ENCODE assay signal across 13 cellular contexts in genomic region chr5:149443210-149443609, GRCh38.
A peak's percentile ranks its signal among the peaks of the same experiment; 100 is the strongest.
DNase-seq lines count a peak whose midpoint lies in the region; ATAC-seq and TF ChIP-seq lines count a peak whose summit lies in the region.
"Had no signal": no experiment of that assay in that cellular context is flagged by ENCODE, and none has a peak within 500 bp of the region (broad histone marks: within the 10 kb centered on the region; RNA-seq: fewer than 3 reads in every experiment).

No MANE protein-coding gene starts in this region.

- H3K9me3 ChIP-seq in cardiac muscle cell (ENCODE audit: low read depth): no peaks in the 10 kb centered on the region
- H3K9me3 ChIP-seq in esophagus muscularis mucosa: no peaks in the 10 kb centered on the region
- no peaks in the 10 kb centered on the region for H3K9me3 ChIP-seq in neural progenitor cell (ENCODE audit: low read depth)
- no peaks in the 10 kb centered on the region for H3K9me3 ChIP-seq in upper lobe of right lung
- H3K9me3 ChIP-seq: prostate gland had no signal

- TF ChIP-seq CTCF in cardiac muscle cell (IDR thresholded peaks at IDR 0.05; ENCODE audit: low read depth, low read length) (no peak), esophagus muscularis mucosa (IDR thresholded peaks at IDR 0.05) (no peak), neural progenitor cell (IDR thresholded peaks at IDR 0.05) (no peak), upper lobe of right lung (IDR thresholded peaks at IDR 0.05) (no peak)

- no peak overlapping the region for H3K9ac ChIP-seq in neural progenitor cell

- H3K36me3 ChIP-seq in cardiac muscle cell (no peaks in the 10 kb centered on the region), esophagus muscularis mucosa (no peaks in the 10 kb centered on the region), neural progenitor cell (no peaks in the 10 kb centered on the region), upper lobe of right lung (no peaks in the 10 kb centered on the region)
- H3K36me3 ChIP-seq: prostate gland had no signal

- intact Hi-C loops in cardiac septum (cut with DNase I) (loop anchor here (5.0 kb wide), 1 partner anchor 174 kb away; no protein-coding TSS in a partner anchor), esophagus muscularis mucosa (cut with DNase I) (loop anchor here (2.0 to 5.0 kb wide), 2 partner anchors 76 to 122 kb away; no protein-coding TSS in a partner anchor), upper lobe of right lung (cut with DNase I) (loop anchor here (5.0 to 10.0 kb wide), 2 partner anchors 62 to 109 kb away; partner anchors contain the start of gene CSNK1A1)

- DNase-seq in cardiac muscle cell (ENCODE audit: low read depth in 1 of 2, low spot score in 1 of 2) (no peak), cardiac septum (ENCODE audit: low spot score) (no peak), esophagus muscularis mucosa (ENCODE audit: extremely low spot score) (no peak), neural progenitor cell (ENCODE audit: low spot score) (no peak), upper lobe of right lung (no peak), NCI-H1105 treated with DMSO at 0.1 percent for 48 hours (lab: John Stamatoyannopoulos, UW) (no peak), cerebellar nuclear complex (lab: John Stamatoyannopoulos, UW) (no peak)
- DNase-seq: KG1, NCI-H1436 treated with DMSO at 0.1 percent for 48 hours had no signal

- H3F3A ChIP-seq in neural progenitor cell (ENCODE audit: low read depth): peaks cover 24% of the 10 kb centered on the region

- peaks cover 38% of the 10 kb centered on the region for H3K4me1 Mint-ChIP-seq in neural progenitor cell

- H3K27ac ChIP-seq in cardiac muscle cell (peak overlapping the region; percentile 93), esophagus muscularis mucosa (replicated peaks in 1 of 4) (peak overlapping the region; percentile 86 to 89 (median 88)), neural progenitor cell (no peak overlapping the region), upper lobe of right lung (peak overlapping the region; percentile 66)

- no peak overlapping the region for H3K4me3 Mint-ChIP-seq in neural progenitor cell
- H3K4me3 Mint-ChIP-seq: CD8-positive, alpha-beta memory T cell; mesothelial cell of epicardium had no signal

- H3K4me3 ChIP-seq in cardiac muscle cell (no peak overlapping the region), esophagus muscularis mucosa (no peak overlapping the region), neural progenitor cell (no peak overlapping the region), upper lobe of right lung (no peak overlapping the region)
- H3K4me3 ChIP-seq: prostate gland had no signal

- H3K27ac Mint-ChIP-seq in neural progenitor cell: peak overlapping the region; percentile 64
- H3K27ac Mint-ChIP-seq: CD8-positive, alpha-beta memory T cell had no signal

- peaks cover 4% of the 10 kb centered on the region for H3K4me1 ChIP-seq in cardiac muscle cell (ENCODE audit: low read depth)
- H3K4me1 ChIP-seq in esophagus muscularis mucosa: peaks cover 27 to 73% (median 57%) of the 10 kb centered on the region in 4 donors
- H3K4me1 ChIP-seq in neural progenitor cell: peaks cover 17% of the 10 kb centered on the region
- H3K4me1 ChIP-seq in upper lobe of right lung: peaks cover 14% of the 10 kb centered on the region

- no peak overlapping the region for H2AFZ ChIP-seq in neural progenitor cell (replicated peaks)

- H3K4me2 ChIP-seq in neural progenitor cell: no peak overlapping the region

- H3K36me3 Mint-ChIP-seq in neural progenitor cell: no peaks in the 10 kb centered on the region
- H3K36me3 Mint-ChIP-seq: CD8-positive, alpha-beta memory T cell; mesothelial cell of epicardium had no signal

- no peaks in the 10 kb centered on the region for H3K79me2 ChIP-seq in neural progenitor cell (ENCODE audit: low read depth)

- no peak for ATAC-seq in upper lobe of right lung
- ATAC-seq in HG02763 (IDR thresholded peaks at IDR 0.05; ENCODE audit: unreplicated experiment): no peak

- H3K27me3 ChIP-seq in cardiac muscle cell (no peaks in the 10 kb centered on the region), esophagus muscularis mucosa (no peaks in the 10 kb centered on the region), neural progenitor cell (no peaks in the 10 kb centered on the region), upper lobe of right lung (no peaks in the 10 kb centered on the region)

- TF ChIP-seq POLR2A in esophagus muscularis mucosa (IDR thresholded peaks at IDR 0.05; ENCODE audit: low read depth): no peak

- WGBS in esophagus muscularis mucosa: 95% methylated on average over 7 of the region's 7 CpGs

- no peak for TF ChIP-seq EP300 in esophagus muscularis mucosa (IDR thresholded peaks at IDR 0.05)

- H3K27me3 Mint-ChIP-seq in neural progenitor cell (ENCODE audit: insufficient read depth, low read depth): peaks cover 8% of the 10 kb centered on the region

- no peaks in the 10 kb centered on the region for H4K20me1 ChIP-seq in neural progenitor cell (ENCODE audit: low read depth)

- no peaks in the 10 kb centered on the region for H3K9me3 Mint-ChIP-seq in neural progenitor cell
- H3K9me3 Mint-ChIP-seq: mesothelial cell of epicardium had no signal
